ENCODE assay signal across 22 cellular contexts in genomic region chr5:154359222-154359583, GRCh38.
DNase-seq lines count a peak whose midpoint lies in the region; ATAC-seq, FAIRE-seq and TF ChIP-seq lines count a peak whose summit lies in the region.
"Had no signal": no experiment of that assay in that cellular context is flagged by ENCODE, and none has a peak within 500 bp of the region (broad histone marks: within the 10 kb centered on the region; RNA-seq: fewer than 3 reads in every experiment).

No MANE protein-coding gene starts in this region.

- peaks cover 35 to 60% of the 10 kb centered on the region in 2 experiments for H3K79me1 ChIP-seq in IMR-90 (ENCODE audit: low read depth in 1 of 2, low read length in 2 of 2)

- CTCF ChIA-PET in IMR-90 (lab: Yijun Ruan, JAX), result interaction anchor here (0.9 kb wide), 1 partner anchor 162 kb away, joined by 3 read pairs; no protein-coding TSS in a partner anchor
- CTCF ChIA-PET in K562 (lab: Yijun Ruan, JAX; ENCODE audit: low intra/inter-chr PET ratio), result no interaction called here
- CTCF ChIA-PET in activated CD4-positive, alpha-beta T cell treated with anti-CD3 and anti-CD28 coated beads, Interleukin-2, amount 10 ng/mL, durations not matched to agents 7 days and 5 days (lab: Charles Lee), result interaction anchor here (1.1 to 1.3 kb wide), 2 partner anchors 8 to 21 kb away, joined by 3 to 4 read pairs; no protein-coding TSS in a partner anchor

- no peak overlapping the region; a peak in 1 of 4 replicates for H4K8ac ChIP-seq in IMR-90 (ENCODE audit: low read depth in 2 of 2, low read length in 2 of 2)

- H3K9me3 Mint-ChIP-seq in activated CD4-positive, alpha-beta T cell treated with anti-CD3 and anti-CD28 coated beads, Interleukin-2, amount 10 ng/mL, durations not matched to agents 7 days and 5 days, result no peaks in the 10 kb centered on the region
- H3K9me3 Mint-ChIP-seq: CD14-positive monocyte; T-helper 1 cell treated with Interleukin-12 subunit alpha and Interleukin-12 subunit beta and Interleukin-4 antibody, amounts not matched to agents 30 μg/mL and 1 μg/mL, for 36 hours had no signal

- no peak overlapping the region; the same call in 1 of the 2 replicates for H2BK120ac ChIP-seq in IMR-90 (ENCODE audit: low read depth, low read length)

- ATAC-seq in IMR-90 (ENCODE audit: low read depth) (no peak), K562 (peak; percentile 15; the same call in 2 of the 3 replicates)
- ATAC-seq: Panc1; right cardiac atrium; stimulated activated naive CD8-positive, alpha-beta T cell treated with anti-CD3 and anti-CD28 coated beads, Interleukin-15, Interleukin-2, amounts not matched to agents 100 U/mL and 50 U/mL, for 24 hours had no signal

- no peak overlapping the region for H3K27ac Mint-ChIP-seq in activated CD4-positive, alpha-beta T cell treated with anti-CD3 and anti-CD28 coated beads, Interleukin-2, amount 10 ng/mL, durations not matched to agents 7 days and 5 days
- H3K27ac Mint-ChIP-seq: CD14-positive monocyte had no signal

- peak overlapping the region; percentile 61 for H2AK9ac ChIP-seq in IMR-90 (replicated peaks; ENCODE audit: low read depth, low read length, poor library complexity)

- H3K9ac ChIP-seq in IMR-90 (ENCODE audit: low read depth, low read length), result no peak overlapping the region
- no peak overlapping the region for H3K9ac ChIP-seq in K562 (ENCODE audit: insufficient read depth in 1 of 2, low read depth in 2 of 2, low read length in 2 of 2)

- H3K36me3 Mint-ChIP-seq in activated CD4-positive, alpha-beta T cell treated with anti-CD3 and anti-CD28 coated beads, Interleukin-2, amount 10 ng/mL, durations not matched to agents 7 days and 5 days (ENCODE audit: low read depth), result no peaks in the 10 kb centered on the region

- WGBS in IMR-90 (ENCODE audit: extremely low coverage in 2 of 2, insufficient read length in 1 of 2), 2 experiments, result no CpG with 5 or more reads among the region's 4 CpGs
- 51% methylated on average over 4 of the region's 4 CpGs for WGBS in K562 (ENCODE audit: insufficient coverage, low coverage, missing lambda C conversion rate)
- 71 to 80% methylated on average over 1 to 3 of the region's 4 CpGs for WGBS in mesodermal cell (ENCODE audit: insufficient coverage in 2 of 2), 2 experiments
- WGBS in testis, 2 donors, result 40 to 53% methylated on average over 4 of the region's 4 CpGs

- no peak overlapping the region for H3K4me3 ChIP-seq in IMR-90 (ENCODE audit: insufficient read depth, low read depth, low read length)
- H3K4me3 ChIP-seq in K562, result no peak overlapping the region
- no peak overlapping the region for H3K4me3 ChIP-seq in mesodermal cell (ENCODE audit: extremely low read depth, insufficient read depth, low read length, poor library complexity, severe bottlenecking)
- H3K4me3 ChIP-seq in testis, result no peak overlapping the region
- H3K4me3 ChIP-seq: lung, SJCRH30, transverse colon had no signal

- dilution Hi-C loops in IMR-90 (cut with HindIII; ENCODE audit: low sequenced_read_pairs, unreplicated experiment), result no loop called here

- peak overlapping the region; percentile 70 for H4K91ac ChIP-seq in IMR-90 (ENCODE audit: insufficient read depth, low read depth, low read length)

- H3K9me1 ChIP-seq in IMR-90 (ENCODE audit: insufficient read depth, low read length) (peaks cover 36% of the 10 kb centered on the region), K562 (ENCODE audit: control insufficient read depth, insufficient read depth, low read length) (peaks cover 3% of the 10 kb centered on the region)

- FAIRE-seq in K562 (lab: Jason Lieb, UNC), result no peak

- POLR2A ChIA-PET in IMR-90 (lab: Charles Lee; ENCODE audit: unreplicated experiment) (no interaction called here), K562 (lab: Yijun Ruan, JAX) (no interaction called here)
- POLR2A ChIA-PET in activated CD4-positive, alpha-beta T cell treated with anti-CD3 and anti-CD28 coated beads, Interleukin-2, amount 10 ng/mL, durations not matched to agents 7 days and 5 days (lab: Charles Lee), result no interaction called here

- no peaks in the 10 kb centered on the region for H3K27me3 Mint-ChIP-seq in activated CD4-positive, alpha-beta T cell treated with anti-CD3 and anti-CD28 coated beads, Interleukin-2, amount 10 ng/mL, durations not matched to agents 7 days and 5 days

- H3K9me3 ChIP-seq in IMR-90 (ENCODE audit: control insufficient read depth, insufficient read depth, low read length) (no peaks in the 10 kb centered on the region), K562 (replicated peaks; ENCODE audit: control insufficient read depth, insufficient read depth, low read depth, low read length) (no peaks in the 10 kb centered on the region), mesodermal cell (ENCODE audit: control insufficient read depth, low read length) (no peaks in the 10 kb centered on the region), testis (no peaks in the 10 kb centered on the region)
- H3K9me3 ChIP-seq: SJCRH30, transverse colon had no signal

- in situ Hi-C loops in IMR-90 (cut with MboI; ENCODE audit: low sequenced_read_pairs), result no loop called here
- in situ Hi-C loops in K562 (cut with MboI), result no loop called here

- H3K79me2 ChIP-seq in K562 (ENCODE audit: control insufficient read depth, insufficient read depth, low read length), result no peaks in the 10 kb centered on the region

- H4K20me1 ChIP-seq in IMR-90 (ENCODE audit: insufficient read depth, low read length) (no peaks in the 10 kb centered on the region), K562 (replicated peaks; ENCODE audit: control insufficient read depth, insufficient read depth, low read length) (no peaks in the 10 kb centered on the region)

- TF ChIP-seq RAD21 in IMR-90 (IDR thresholded peaks at IDR 0.05; ENCODE audit: low read length) (no peak), K562 (CRISPR knock-in tag; conservative IDR thresholded peaks at IDR 0.05 in 1 of 2, IDR thresholded peaks at IDR 0.05 in 1 of 2) (no peak)

- H3K27me3 ChIP-seq in IMR-90 (ENCODE audit: control insufficient read depth, insufficient read depth, low read length) (no peaks in the 10 kb centered on the region), K562 (ENCODE audit: control insufficient read depth in 2 of 2, insufficient read depth in 2 of 2, low read length in 2 of 2) (no peaks in the 10 kb centered on the region; a peak in 1 of 5 replicates), testis (no peaks in the 10 kb centered on the region)
- H3K27me3 ChIP-seq: SJCRH30, transverse colon had no signal

- peaks cover 14% of the 10 kb centered on the region for H3K4me1 Mint-ChIP-seq in activated CD4-positive, alpha-beta T cell treated with anti-CD3 and anti-CD28 coated beads, Interleukin-2, amount 10 ng/mL, durations not matched to agents 7 days and 5 days

- H2BK5ac ChIP-seq in IMR-90 (ENCODE audit: low read depth, low read length, poor library complexity, severe bottlenecking), result no peak overlapping the region

- H3K36me3 ChIP-seq in IMR-90 (ENCODE audit: control insufficient read depth, insufficient read depth, low read length) (0 out of 2 replicates have a peak, but pooled peaks cover 2% of the 10 kb centered on the region), K562 (ENCODE audit: control insufficient read depth, insufficient read depth, low read length) (no peaks in the 10 kb centered on the region), mesodermal cell (ENCODE audit: control insufficient read depth, insufficient read depth, low read length) (no peaks in the 10 kb centered on the region), testis (ENCODE audit: low read depth, missing control alignments) (no peaks in the 10 kb centered on the region)
- H3K36me3 ChIP-seq: SJCRH30, transverse colon had no signal

- TF ChIP-seq EP300 in K562 (IDR thresholded peaks at IDR 0.05; ENCODE audit: low read length), result no peak

- peak overlapping the region; percentile 51; the same call in 1 of the 2 replicates for H4K5ac ChIP-seq in IMR-90 (ENCODE audit: low read depth, low read length)

- TF ChIP-seq CTCF in IMR-90 (conservative IDR thresholded peaks at IDR 0.05; ENCODE audit: low read depth, low read length) (no peak), K562 (IDR thresholded peaks at IDR 0.05 in 2 of 3, conservative IDR thresholded peaks at IDR 0.05 in 1 of 3; ENCODE audit: insufficient read depth in 2 of 3, low read depth in 1 of 3, low read length in 3 of 3) (no peak), testis (IDR thresholded peaks at IDR 0.05) (no peak)

- H2AK5ac ChIP-seq in IMR-90 (ENCODE audit: low read depth, low read length), result peak overlapping the region; percentile 75; the same call in 1 of the 2 replicates

- H3K14ac ChIP-seq in IMR-90 (replicated peaks; ENCODE audit: low read depth, low read length), result 0 out of 2 replicates have a peak overlapping the region, but pooled peaks have one; percentile 11

- 0 out of 2 replicates have a peak overlapping the region, but pooled peaks have one; percentile 58 for H3K18ac ChIP-seq in IMR-90 (ENCODE audit: low read depth, low read length)

- H3K4me2 ChIP-seq in IMR-90 (ENCODE audit: low read depth, low read length) (no peak overlapping the region), K562 (ENCODE audit: insufficient read depth, low read length) (no peak overlapping the region; the same call in 1 of the 2 replicates)

- no peak overlapping the region for H2BK20ac ChIP-seq in IMR-90 (ENCODE audit: low read depth, low read length)

- TF ChIP-seq POLR2A in IMR-90 (IDR thresholded peaks at IDR 0.05; ENCODE audit: low read depth, low read length), result no peak
- TF ChIP-seq POLR2A in K562 (conservative IDR thresholded peaks at IDR 0.05), result no peak
- no peak for TF ChIP-seq POLR2A in testis (IDR thresholded peaks at IDR 0.05)

- no peak overlapping the region; the same call in 1 of the 2 replicates for H3K23ac ChIP-seq in IMR-90 (ENCODE audit: low read depth, low read length)

- H2BK15ac ChIP-seq in IMR-90 (ENCODE audit: low read depth, low read length), result peak overlapping the region; percentile 56; the same call in 1 of the 3 replicates

- no peak overlapping the region for H3K4me3 Mint-ChIP-seq in activated CD4-positive, alpha-beta T cell treated with anti-CD3 and anti-CD28 coated beads, Interleukin-2, amount 10 ng/mL, durations not matched to agents 7 days and 5 days
- H3K4me3 Mint-ChIP-seq: CD14-positive monocyte; T-helper 1 cell treated with Interleukin-12 subunit alpha and Interleukin-12 subunit beta and Interleukin-4 antibody, amounts not matched to agents 30 μg/mL and 1 μg/mL, for 36 hours had no signal

- intact Hi-C loops in IMR-90 (cut with micrococcal nuclease), result no loop called here
- intact Hi-C loops in K562 (cut with micrococcal nuclease), result no loop called here
- intact Hi-C loops in testis (cut with DNase I; ENCODE audit: low total_unique reads), result no loop called here
- intact Hi-C loops in posterior cingulate gyrus (cut with DNase I), result no loop called here

- 0 out of 2 replicates have a peak overlapping the region, but pooled peaks have one; percentile 34 for H3K4ac ChIP-seq in IMR-90 (ENCODE audit: low read depth, low read length)

- BruUV-seq in IMR-90 (replicated peaks; lab: Mats Ljungman, UMichigan) (no TSS peak), K562 (replicated peaks; lab: Mats Ljungman, UMichigan) (no TSS peak)

- H3K4me1 ChIP-seq in IMR-90 (ENCODE audit: control insufficient read depth, insufficient read depth, low read length) (peaks cover 27% of the 10 kb centered on the region), K562 (replicated peaks in 1 of 2; ENCODE audit: control insufficient read depth in 2 of 2, insufficient read depth in 2 of 2, low read length in 2 of 2) (peaks cover 0 to 24% of the 10 kb centered on the region in 2 experiments; a peak in 3 of 5 replicates), mesodermal cell (ENCODE audit: control insufficient read depth, insufficient read depth, low read length, poor library complexity, severe bottlenecking) (peaks cover 33% of the 10 kb centered on the region), testis (peaks cover 34% of the 10 kb centered on the region)
- H3K4me1 ChIP-seq: transverse colon had no signal

- DNase-seq in IMR-90, result no peak
- no peak for DNase-seq in K562 (ENCODE audit: extremely low read depth in 1 of 4, low spot score in 3 of 4)
- peak; percentile 30 for DNase-seq in testis
- no peak for DNase-seq in posterior cingulate gyrus
- no peak for DNase-seq in hepatic stellate cell (ENCODE audit: low spot score)
- DNase-seq in activated CD4-positive, alpha-beta T cell treated with anti-CD3 and anti-CD28 coated beads, Interleukin-2, amount 10 ng/mL, durations not matched to agents 7 days and 5 days, result no peak
- no peak for DNase-seq in cerebellar cortex (ENCODE audit: low spot score)
- DNase-seq: activated CD4-positive, alpha-beta T cell treated with anti-CD3 and anti-CD28 coated beads for 1 hour; activated naive CD4-positive, alpha-beta T cell; Calu3; HCEC 1CT; NCI-H446 treated with DMSO at 0.1 percent for 48 hours; NK-92 treated with Interleukin-12 subunit alpha and Interleukin-12 subunit beta, amount 100 ng/mL, for 24 hours; right cardiac atrium; SJCRH30; stimulated activated naive CD8-positive, alpha-beta T cell treated with anti-CD3 and anti-CD28 coated beads, Interleukin-15, Interleukin-2, amounts not matched to agents 100 U/mL and 50 U/mL, for 24 hours; transverse colon had no signal

- H2AFZ ChIP-seq in IMR-90 (replicated peaks; ENCODE audit: low read length, poor library complexity) (no peak overlapping the region), K562 (ENCODE audit: low read depth, low read length) (no peak overlapping the region)

- H3K27ac ChIP-seq in IMR-90 (ENCODE audit: insufficient read depth, low read length) (no peak overlapping the region), K562 (ENCODE audit: extremely low read depth, low read depth, low read length) (no peak overlapping the region), mesodermal cell (ENCODE audit: low read depth, low read length, severe bottlenecking) (peak overlapping the region; percentile 70), testis (peak overlapping the region in 1 of 2 donors; percentile 63)
- H3K27ac ChIP-seq: SJCRH30, transverse colon had no signal

- H3K56ac ChIP-seq in IMR-90 (ENCODE audit: extremely low read depth, insufficient read depth, low read length), result no peak overlapping the region
